In genomic region chr6:111589366-111589765, GRCh38 we compare ENCODE assay signal across 8 cellular contexts. TPM values are rescaled to one million over a fixed set of nuclear protein-coding genes. Genes with fewer than 3 reads are reported as not detected.
DNase-seq lines count a peak whose midpoint lies in the region; ATAC-seq and TF ChIP-seq lines count a peak whose summit lies in the region.

No MANE protein-coding gene starts in this region.

- H3K4me3 ChIP-seq in fibroblast of villous mesenchyme (ENCODE audit: low read depth, low read length) = no peak overlapping the region
- H3K4me3 ChIP-seq in skin epidermis = peak overlapping the region in 1 of 7 experiments; percentile 4
- H3K4me3 ChIP-seq in tibial nerve = no peak overlapping the region

- peaks cover 0 to 52% (median 12%) of the 10 kb centered on the region in 4 donors for H3K4me1 ChIP-seq in tibial nerve

- peak in 1 of 2 donors; percentile 45 for TF ChIP-seq EP300 in tibial nerve (IDR thresholded peaks at IDR 0.05)

- no peaks in the 10 kb centered on the region for H3K36me3 ChIP-seq in tibial nerve

- H3K27ac ChIP-seq in skin epidermis = peak overlapping the region in 18 of 21 experiments; percentile 38 to 92 (median 82)
- H3K27ac ChIP-seq in tibial nerve = peak overlapping the region in 2 of 4 donors; percentile 68

- intact Hi-C loops in sciatic nerve (cut with DNase I) = no loop called here

- WGBS in tibial nerve, 2 donors = 51 to 60% methylated on average over 3 of the region's 3 CpGs

- ATAC-seq in SK-N-SH treated with all-trans-retinoic acid at 6 μM for 48 hours = peak; percentile 60
- ATAC-seq in GM21423 (IDR thresholded peaks at IDR 0.05; ENCODE audit: unreplicated experiment) = no peak
- ATAC-seq in sciatic nerve = no peak

- H3K27me3 ChIP-seq in tibial nerve = no peaks in the 10 kb centered on the region

- no peak for TF ChIP-seq POLR2A in tibial nerve (IDR thresholded peaks at IDR 0.05)

- peak; percentile 10 for DNase-seq in GOT3 (lab: John Stamatoyannopoulos, UW)
- peak; percentile 86 for DNase-seq in fibroblast of villous mesenchyme (ENCODE audit: low read depth)
- no peak for DNase-seq in NK-92 treated with Interleukin-12 subunit alpha and Interleukin-12 subunit beta, amount 100 ng/mL, for 24 hours (lab: John Stamatoyannopoulos, UW)
- no peak for DNase-seq in tibial nerve (ENCODE audit: low spot score in 2 of 2)
- no peak for DNase-seq in sciatic nerve (ENCODE audit: low spot score)

- TF ChIP-seq CTCF in fibroblast of villous mesenchyme (IDR thresholded peaks at IDR 0.05; ENCODE audit: insufficient read depth, low read depth, low read length) (no peak), tibial nerve (IDR thresholded peaks at IDR 0.05) (no peak)

- no peaks in the 10 kb centered on the region for H3K9me3 ChIP-seq in tibial nerve

TF ChIP-seq in SK-N-SH treated with all-trans-retinoic acid at 6 μM for 48 hours, 23 proteins besides CTCF, POLR2A, EP300 and RAD21:
- TF ChIP-seq CREB5 (CRISPR knock-in tag; IDR thresholded peaks at IDR 0.05; ENCODE audit: low read depth) = no peak
- TF ChIP-seq TCF4 (CRISPR knock-in tag; IDR thresholded peaks at IDR 0.05; ENCODE audit: borderline replicate concordance) = no peak
- no peak for TF ChIP-seq GLIS3 (CRISPR knock-in tag; IDR thresholded peaks at IDR 0.05)
- no peak for TF ChIP-seq ZNF8 (CRISPR knock-in tag; IDR thresholded peaks at IDR 0.05)
- TF ChIP-seq, protein P1, sequence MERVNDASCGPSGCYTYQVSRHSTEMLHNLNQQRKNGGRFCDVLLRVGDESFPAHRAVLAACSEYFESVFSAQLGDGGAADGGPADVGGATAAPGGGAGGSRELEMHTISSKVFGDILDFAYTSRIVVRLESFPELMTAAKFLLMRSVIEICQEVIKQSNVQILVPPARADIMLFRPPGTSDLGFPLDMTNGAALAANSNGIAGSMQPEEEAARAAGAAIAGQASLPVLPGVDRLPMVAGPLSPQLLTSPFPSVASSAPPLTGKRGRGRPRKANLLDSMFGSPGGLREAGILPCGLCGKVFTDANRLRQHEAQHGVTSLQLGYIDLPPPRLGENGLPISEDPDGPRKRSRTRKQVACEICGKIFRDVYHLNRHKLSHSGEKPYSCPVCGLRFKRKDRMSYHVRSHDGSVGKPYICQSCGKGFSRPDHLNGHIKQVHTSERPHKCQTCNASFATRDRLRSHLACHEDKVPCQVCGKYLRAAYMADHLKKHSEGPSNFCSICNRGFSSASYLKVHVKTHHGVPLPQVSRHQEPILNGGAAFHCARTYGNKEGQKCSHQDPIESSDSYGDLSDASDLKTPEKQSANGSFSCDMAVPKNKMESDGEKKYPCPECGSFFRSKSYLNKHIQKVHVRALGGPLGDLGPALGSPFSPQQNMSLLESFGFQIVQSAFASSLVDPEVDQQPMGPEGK (CRISPR knock-in tag; IDR thresholded peaks at IDR 0.05; ENCODE audit: borderline replicate concordance) = no peak
- peak; percentile 71 for TF ChIP-seq ISL1 (CRISPR knock-in tag; IDR thresholded peaks at IDR 0.05)
TF ChIP-seq in SK-N-SH treated with all-trans-retinoic acid at 6 μM for 48 hours: peak in this region for 1.

RNA-seq across cellular contexts. Expression of gene TRAF3IP2, which starts 16.3 kb away (rescaled TPM):
- total RNA-seq in fibroblast of villous mesenchyme = 20.6 and 21.2 TPM in 2 replicates
- total RNA-seq in tibial nerve = 10 to 100 TPM; 17.2 to 30.6 (median 19.7) TPM
- total RNA-seq in sciatic nerve = 11.6 TPM

Comparison
In these comparisons a context has a peak if more than half of its experiments do, and no peak if none do; other contexts are left out.
1. DNase-seq: peak in GOT3 (single experiment) and fibroblast of villous mesenchyme (single experiment); none in NK-92 treated with Interleukin-12 subunit alpha and Interleukin-12 subunit beta, amount 100 ng/mL, for 24 hours (single experiment), tibial nerve (0 of 2) and sciatic nerve (single experiment).